1 cellular context compared by ENCODE assay signal in the genomic region with DNA sequence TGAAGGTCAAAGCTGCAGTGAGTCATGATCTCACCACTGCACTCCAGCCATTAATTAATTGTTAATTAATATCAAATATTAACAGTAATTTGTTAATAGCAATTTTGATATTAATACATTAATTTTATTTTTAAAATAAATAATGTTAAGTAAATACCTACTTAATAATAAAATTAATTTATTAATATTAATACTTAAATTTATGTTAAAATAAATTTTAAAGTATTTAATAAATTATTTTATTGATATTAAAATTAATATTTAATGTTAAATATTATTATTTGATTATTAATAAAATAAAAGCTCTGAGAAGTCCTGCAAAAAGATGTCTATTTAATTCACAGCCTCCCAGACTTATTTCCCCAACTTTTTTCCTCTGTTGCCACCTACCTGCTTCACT.
TF ChIP-seq lines count a peak whose summit lies in the region.

No MANE protein-coding gene starts in this region.

TF ChIP-seq in GM23338, 12 proteins besides CTCF, POLR2A, EP300 and RAD21 (continued from another document):
- TF ChIP-seq, protein P1, sequence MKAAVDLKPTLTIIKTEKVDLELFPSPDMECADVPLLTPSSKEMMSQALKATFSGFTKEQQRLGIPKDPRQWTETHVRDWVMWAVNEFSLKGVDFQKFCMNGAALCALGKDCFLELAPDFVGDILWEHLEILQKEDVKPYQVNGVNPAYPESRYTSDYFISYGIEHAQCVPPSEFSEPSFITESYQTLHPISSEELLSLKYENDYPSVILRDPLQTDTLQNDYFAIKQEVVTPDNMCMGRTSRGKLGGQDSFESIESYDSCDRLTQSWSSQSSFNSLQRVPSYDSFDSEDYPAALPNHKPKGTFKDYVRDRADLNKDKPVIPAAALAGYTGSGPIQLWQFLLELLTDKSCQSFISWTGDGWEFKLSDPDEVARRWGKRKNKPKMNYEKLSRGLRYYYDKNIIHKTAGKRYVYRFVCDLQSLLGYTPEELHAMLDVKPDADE (IDR thresholded peaks at IDR 0.05): no peak
- TF ChIP-seq EZH2phosphoT487 (IDR thresholded peaks at IDR 0.05; ENCODE audit: unreplicated experiment) (no peak), POLR2AphosphoS5 (IDR thresholded peaks at IDR 0.05; ENCODE audit: low read depth) (no peak), ZNF114 (CRISPR knock-in tag; IDR thresholded peaks at IDR 0.05) (no peak), EZH2 (IDR thresholded peaks at IDR 0.05; ENCODE audit: low read depth, unreplicated experiment) (no peak)
- TF ChIP-seq, protein P2, sequence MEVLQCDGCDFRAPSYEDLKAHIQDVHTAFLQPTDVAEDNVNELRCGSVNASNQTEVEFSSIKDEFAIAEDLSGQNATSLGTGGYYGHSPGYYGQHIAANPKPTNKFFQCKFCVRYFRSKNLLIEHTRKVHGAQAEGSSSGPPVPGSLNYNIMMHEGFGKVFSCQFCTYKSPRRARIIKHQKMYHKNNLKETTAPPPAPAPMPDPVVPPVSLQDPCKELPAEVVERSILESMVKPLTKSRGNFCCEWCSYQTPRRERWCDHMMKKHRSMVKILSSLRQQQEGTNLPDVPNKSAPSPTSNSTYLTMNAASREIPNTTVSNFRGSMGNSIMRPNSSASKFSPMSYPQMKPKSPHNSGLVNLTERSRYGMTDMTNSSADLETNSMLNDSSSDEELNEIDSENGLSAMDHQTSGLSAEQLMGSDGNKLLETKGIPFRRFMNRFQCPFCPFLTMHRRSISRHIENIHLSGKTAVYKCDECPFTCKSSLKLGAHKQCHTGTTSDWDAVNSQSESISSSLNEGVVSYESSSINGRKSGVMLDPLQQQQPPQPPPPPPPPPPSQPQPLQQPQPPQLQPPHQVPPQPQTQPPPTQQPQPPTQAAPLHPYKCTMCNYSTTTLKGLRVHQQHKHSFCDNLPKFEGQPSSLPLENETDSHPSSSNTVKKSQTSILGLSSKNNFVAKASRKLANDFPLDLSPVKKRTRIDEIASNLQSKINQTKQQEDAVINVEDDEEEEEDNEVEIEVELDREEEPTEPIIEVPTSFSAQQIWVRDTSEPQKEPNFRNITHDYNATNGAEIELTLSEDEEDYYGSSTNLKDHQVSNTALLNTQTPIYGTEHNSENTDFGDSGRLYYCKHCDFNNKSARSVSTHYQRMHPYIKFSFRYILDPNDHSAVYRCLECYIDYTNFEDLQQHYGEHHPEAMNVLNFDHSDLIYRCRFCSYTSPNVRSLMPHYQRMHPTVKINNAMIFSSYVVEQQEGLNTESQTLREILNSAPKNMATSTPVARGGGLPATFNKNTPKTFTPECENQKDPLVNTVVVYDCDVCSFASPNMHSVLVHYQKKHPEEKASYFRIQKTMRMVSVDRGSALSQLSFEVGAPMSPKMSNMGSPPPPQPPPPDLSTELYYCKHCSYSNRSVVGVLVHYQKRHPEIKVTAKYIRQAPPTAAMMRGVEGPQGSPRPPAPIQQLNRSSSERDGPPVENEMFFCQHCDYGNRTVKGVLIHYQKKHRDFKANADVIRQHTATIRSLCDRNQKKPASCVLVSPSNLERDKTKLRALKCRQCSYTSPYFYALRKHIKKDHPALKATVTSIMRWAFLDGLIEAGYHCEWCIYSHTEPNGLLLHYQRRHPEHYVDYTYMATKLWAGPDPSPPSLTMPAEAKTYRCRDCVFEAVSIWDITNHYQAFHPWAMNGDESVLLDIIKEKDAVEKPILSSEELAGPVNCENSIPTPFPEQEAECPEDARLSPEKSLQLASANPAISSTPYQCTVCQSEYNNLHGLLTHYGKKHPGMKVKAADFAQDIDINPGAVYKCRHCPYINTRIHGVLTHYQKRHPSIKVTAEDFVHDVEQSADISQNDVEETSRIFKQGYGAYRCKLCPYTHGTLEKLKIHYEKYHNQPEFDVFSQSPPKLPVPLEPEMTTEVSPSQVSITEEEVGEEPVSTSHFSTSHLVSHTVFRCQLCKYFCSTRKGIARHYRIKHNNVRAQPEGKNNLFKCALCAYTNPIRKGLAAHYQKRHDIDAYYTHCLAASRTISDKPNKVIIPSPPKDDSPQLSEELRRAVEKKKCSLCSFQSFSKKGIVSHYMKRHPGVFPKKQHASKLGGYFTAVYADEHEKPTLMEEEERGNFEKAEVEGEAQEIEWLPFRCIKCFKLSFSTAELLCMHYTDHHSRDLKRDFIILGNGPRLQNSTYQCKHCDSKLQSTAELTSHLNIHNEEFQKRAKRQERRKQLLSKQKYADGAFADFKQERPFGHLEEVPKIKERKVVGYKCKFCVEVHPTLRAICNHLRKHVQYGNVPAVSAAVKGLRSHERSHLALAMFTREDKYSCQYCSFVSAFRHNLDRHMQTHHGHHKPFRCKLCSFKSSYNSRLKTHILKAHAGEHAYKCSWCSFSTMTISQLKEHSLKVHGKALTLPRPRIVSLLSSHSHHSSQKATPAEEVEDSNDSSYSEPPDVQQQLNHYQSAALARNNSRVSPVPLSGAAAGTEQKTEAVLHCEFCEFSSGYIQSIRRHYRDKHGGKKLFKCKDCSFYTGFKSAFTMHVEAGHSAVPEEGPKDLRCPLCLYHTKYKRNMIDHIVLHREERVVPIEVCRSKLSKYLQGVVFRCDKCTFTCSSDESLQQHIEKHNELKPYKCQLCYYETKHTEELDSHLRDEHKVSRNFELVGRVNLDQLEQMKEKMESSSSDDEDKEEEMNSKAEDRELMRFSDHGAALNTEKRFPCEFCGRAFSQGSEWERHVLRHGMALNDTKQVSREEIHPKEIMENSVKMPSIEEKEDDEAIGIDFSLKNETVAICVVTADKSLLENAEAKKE (CRISPR knock-in tag; IDR thresholded peaks at IDR 0.05): no peak
TF ChIP-seq in GM23338: peak in this region for 0.
